1 cellular context compared by ENCODE assay signal in genomic region chr9:122213589-122214413, GRCh38.
TF ChIP-seq lines count a peak whose summit lies in the region.

No MANE protein-coding gene starts in this region.

TF ChIP-seq in K562, 482 proteins besides CTCF, POLR2A, EP300 and RAD21 (continued from another document and continues in another):
- TF ChIP-seq E2F6 (IDR thresholded peaks at IDR 0.05; ENCODE audit: borderline replicate concordance in 1 of 2, extremely low read depth in 1 of 2, insufficient read depth in 1 of 2, insufficient read length in 1 of 2, low read depth in 1 of 2, low read length in 1 of 2, poor library complexity in 1 of 2, severe bottlenecking in 1 of 2) (peak; percentile 97 to 98), ZNF511 (CRISPR knock-in tag; IDR thresholded peaks at IDR 0.05) (peak; percentile 59; the same call in 1 of the 2 replicates), FOXJ2 (tag; IDR thresholded peaks at IDR 0.05) (no peak), BMI1 (IDR thresholded peaks at IDR 0.05; ENCODE audit: low read length) (no peak), MAFG (tag; conservative IDR thresholded peaks at IDR 0.05) (no peak), TCF3 (CRISPR knock-in tag; IDR thresholded peaks at IDR 0.05) (no peak), REST (CRISPR knock-in tag; IDR thresholded peaks at IDR 0.05; ENCODE audit: low read depth) (no peak), PURB (CRISPR knock-in tag; IDR thresholded peaks at IDR 0.05; ENCODE audit: low read depth) (no peak), ZBTB2 (IDR thresholded peaks at IDR 0.05) (0 out of 2 replicates have a peak, but pooled peaks have one; percentile 15), NFYB (IDR thresholded peaks at IDR 0.05; ENCODE audit: extremely low read depth, insufficient read length) (peak; percentile 39), NFRKB (IDR thresholded peaks at IDR 0.05; ENCODE audit: low read depth) (no peak), MEIS2 (IDR thresholded peaks at IDR 0.05; ENCODE audit: partially characterized antibody) (no peak), TFAM (CRISPR knock-in tag; conservative IDR thresholded peaks at IDR 0.05) (no peak), THAP12 (CRISPR knock-in tag; IDR thresholded peaks at IDR 0.05) (0 out of 2 replicates have a peak, but pooled peaks have one; percentile 20), CREB3L1 (IDR thresholded peaks at IDR 0.05; ENCODE audit: borderline replicate concordance, low read depth) (peak; percentile 66; the same call in 1 of the 2 replicates), TCF7L2 (IDR thresholded peaks at IDR 0.05; ENCODE audit: low read depth, low read length) (no peak), KLF13 (tag; IDR thresholded peaks at IDR 0.05; ENCODE audit: borderline replicate concordance, low read depth) (no peak), CEBPB (tag; IDR thresholded peaks at IDR 0.05) (no peak), NONO (IDR thresholded peaks at IDR 0.05; ENCODE audit: low read depth in 2 of 2, low read length in 1 of 2) (0 out of 4 replicates have a peak, but pooled peaks of 1 of the 2 experiments have one; percentile 14), MAFK (IDR thresholded peaks at IDR 0.05; ENCODE audit: low read length) (no peak), E2F3 (CRISPR knock-in tag; IDR thresholded peaks at IDR 0.05) (peak; percentile 54; the same call in 1 of the 2 replicates), NCOA6 (IDR thresholded peaks at IDR 0.05) (peak; percentile 89), CAMTA2 (CRISPR knock-in tag; conservative IDR thresholded peaks at IDR 0.05) (no peak), SP1 (CRISPR knock-in tag; IDR thresholded peaks at IDR 0.05) (peak; percentile 60), ZNF140 (CRISPR knock-in tag; IDR thresholded peaks at IDR 0.05) (no peak), MBD2 (IDR thresholded peaks at IDR 0.05; ENCODE audit: borderline replicate concordance, low read depth) (0 out of 2 replicates have a peak, but pooled peaks have one; percentile 25), NFXL1 (CRISPR knock-in tag; IDR thresholded peaks at IDR 0.05) (no peak), E2F5 (CRISPR knock-in tag; IDR thresholded peaks at IDR 0.05) (0 out of 2 replicates have a peak, but pooled peaks have one; percentile 20), CREB3 (tag; conservative IDR thresholded peaks at IDR 0.05; ENCODE audit: low read depth) (no peak), KDM1A (IDR thresholded peaks at IDR 0.05) (no peak), FOXK2 (conservative IDR thresholded peaks at IDR 0.05 in 1 of 2, IDR thresholded peaks at IDR 0.05 in 1 of 2; ENCODE audit: low read depth in 2 of 2) (peak; percentile 61 to 66; a peak in 3 of 4 replicates), LEF1 (IDR thresholded peaks at IDR 0.05) (no peak), SMARCE1 (IDR thresholded peaks at IDR 0.05) (no peak), GTF2E2 (tag; IDR thresholded peaks at IDR 0.05) (no peak)
- TF ChIP-seq, protein P1, sequence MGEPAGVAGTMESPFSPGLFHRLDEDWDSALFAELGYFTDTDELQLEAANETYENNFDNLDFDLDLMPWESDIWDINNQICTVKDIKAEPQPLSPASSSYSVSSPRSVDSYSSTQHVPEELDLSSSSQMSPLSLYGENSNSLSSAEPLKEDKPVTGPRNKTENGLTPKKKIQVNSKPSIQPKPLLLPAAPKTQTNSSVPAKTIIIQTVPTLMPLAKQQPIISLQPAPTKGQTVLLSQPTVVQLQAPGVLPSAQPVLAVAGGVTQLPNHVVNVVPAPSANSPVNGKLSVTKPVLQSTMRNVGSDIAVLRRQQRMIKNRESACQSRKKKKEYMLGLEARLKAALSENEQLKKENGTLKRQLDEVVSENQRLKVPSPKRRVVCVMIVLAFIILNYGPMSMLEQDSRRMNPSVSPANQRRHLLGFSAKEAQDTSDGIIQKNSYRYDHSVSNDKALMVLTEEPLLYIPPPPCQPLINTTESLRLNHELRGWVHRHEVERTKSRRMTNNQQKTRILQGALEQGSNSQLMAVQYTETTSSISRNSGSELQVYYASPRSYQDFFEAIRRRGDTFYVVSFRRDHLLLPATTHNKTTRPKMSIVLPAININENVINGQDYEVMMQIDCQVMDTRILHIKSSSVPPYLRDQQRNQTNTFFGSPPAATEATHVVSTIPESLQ (CRISPR knock-in tag; IDR thresholded peaks at IDR 0.05), result peak; percentile 69; the same call in 1 of the 2 replicates
- TF ChIP-seq, protein P2, sequence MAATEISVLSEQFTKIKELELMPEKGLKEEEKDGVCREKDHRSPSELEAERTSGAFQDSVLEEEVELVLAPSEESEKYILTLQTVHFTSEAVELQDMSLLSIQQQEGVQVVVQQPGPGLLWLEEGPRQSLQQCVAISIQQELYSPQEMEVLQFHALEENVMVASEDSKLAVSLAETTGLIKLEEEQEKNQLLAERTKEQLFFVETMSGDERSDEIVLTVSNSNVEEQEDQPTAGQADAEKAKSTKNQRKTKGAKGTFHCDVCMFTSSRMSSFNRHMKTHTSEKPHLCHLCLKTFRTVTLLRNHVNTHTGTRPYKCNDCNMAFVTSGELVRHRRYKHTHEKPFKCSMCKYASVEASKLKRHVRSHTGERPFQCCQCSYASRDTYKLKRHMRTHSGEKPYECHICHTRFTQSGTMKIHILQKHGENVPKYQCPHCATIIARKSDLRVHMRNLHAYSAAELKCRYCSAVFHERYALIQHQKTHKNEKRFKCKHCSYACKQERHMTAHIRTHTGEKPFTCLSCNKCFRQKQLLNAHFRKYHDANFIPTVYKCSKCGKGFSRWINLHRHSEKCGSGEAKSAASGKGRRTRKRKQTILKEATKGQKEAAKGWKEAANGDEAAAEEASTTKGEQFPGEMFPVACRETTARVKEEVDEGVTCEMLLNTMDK (IDR thresholded peaks at IDR 0.05; ENCODE audit: borderline replicate concordance, insufficient read depth, low read depth, low read length, poor library complexity, severe bottlenecking), result no peak
- TF ChIP-seq, protein P3, sequence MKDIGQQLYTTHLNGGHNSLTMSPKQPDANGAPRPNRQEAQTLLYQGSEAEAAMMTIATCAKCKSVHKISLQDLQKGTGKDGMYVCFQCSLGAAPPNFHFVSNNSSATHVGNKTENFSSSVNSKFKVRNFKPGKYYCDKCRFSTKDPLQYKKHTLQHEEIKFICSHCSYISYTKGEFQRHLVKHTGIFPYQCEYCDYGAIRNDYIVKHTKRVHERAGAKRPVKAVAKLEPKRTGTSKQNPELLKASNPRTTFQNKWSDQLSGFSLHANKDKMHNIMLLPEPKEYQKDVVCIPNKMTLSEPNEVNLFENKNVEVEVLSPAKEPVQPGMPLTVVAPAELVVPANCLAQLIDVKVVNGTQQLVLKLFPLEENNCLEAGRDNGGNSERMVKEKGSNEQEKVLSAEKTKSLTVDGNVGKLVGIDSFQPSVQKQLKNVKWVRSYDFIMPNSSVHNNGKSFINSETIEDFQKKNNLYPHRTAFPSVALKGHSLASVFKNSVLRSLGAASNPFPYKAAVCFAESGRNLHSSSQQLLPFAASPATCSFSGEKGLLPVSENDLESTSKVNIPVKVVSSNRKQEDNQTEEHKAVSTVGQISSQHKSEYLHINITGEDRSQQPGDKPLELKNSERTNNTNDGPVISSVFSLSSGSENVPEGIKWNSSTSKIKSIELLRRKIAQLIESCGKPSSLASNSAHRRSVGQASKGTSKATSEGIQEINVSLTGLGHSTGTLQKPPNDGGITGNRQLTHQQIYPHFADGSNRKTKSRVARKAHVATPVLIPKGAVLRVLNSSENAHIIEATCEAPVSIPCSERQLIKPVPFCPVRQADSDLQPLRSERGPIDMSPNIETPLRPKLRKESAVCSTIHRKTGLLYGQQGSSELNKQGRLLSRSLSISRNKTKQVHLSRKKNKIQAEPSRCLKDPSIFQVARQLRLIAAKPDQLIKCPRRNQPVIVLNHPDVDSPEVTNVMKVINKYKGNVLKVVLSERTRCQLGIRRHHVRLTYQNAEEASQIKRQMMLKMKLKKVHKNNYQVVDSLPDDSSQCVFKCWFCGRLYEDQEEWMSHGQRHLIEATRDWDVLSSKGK (CRISPR knock-in tag; IDR thresholded peaks at IDR 0.05), result no peak
- TF ChIP-seq, protein P4, sequence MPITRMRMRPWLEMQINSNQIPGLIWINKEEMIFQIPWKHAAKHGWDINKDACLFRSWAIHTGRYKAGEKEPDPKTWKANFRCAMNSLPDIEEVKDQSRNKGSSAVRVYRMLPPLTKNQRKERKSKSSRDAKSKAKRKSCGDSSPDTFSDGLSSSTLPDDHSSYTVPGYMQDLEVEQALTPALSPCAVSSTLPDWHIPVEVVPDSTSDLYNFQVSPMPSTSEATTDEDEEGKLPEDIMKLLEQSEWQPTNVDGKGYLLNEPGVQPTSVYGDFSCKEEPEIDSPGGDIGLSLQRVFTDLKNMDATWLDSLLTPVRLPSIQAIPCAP (CRISPR knock-in tag; IDR thresholded peaks at IDR 0.05; ENCODE audit: borderline replicate concordance), result no peak; the same call in 1 of the 2 replicates
